1 cellular context compared by ENCODE assay signal in genomic region chr21:33238146-33238545, GRCh38.
TF ChIP-seq lines count a peak whose summit lies in the region.

No MANE protein-coding gene starts in this region.

TF ChIP-seq in HepG2, 621 proteins besides CTCF, POLR2A, EP300 and RAD21 (continued from another document):
- TF ChIP-seq ARID5B (CRISPR knock-in tag; IDR thresholded peaks at IDR 0.05) (no peak), TAF1 (CRISPR knock-in tag; IDR thresholded peaks at IDR 0.05) (no peak), ZNF556 (CRISPR knock-in tag; IDR thresholded peaks at IDR 0.05; ENCODE audit: borderline replicate concordance) (no peak), ZBTB42 (CRISPR knock-in tag; IDR thresholded peaks at IDR 0.05) (no peak), ARHGAP35 (CRISPR knock-in tag; IDR thresholded peaks at IDR 0.05; ENCODE audit: borderline replicate concordance) (no peak), RBAK (CRISPR knock-in tag; IDR thresholded peaks at IDR 0.05) (no peak), ZSCAN20 (CRISPR knock-in tag; IDR thresholded peaks at IDR 0.05; ENCODE audit: borderline replicate concordance) (no peak), ZNF142 (CRISPR knock-in tag; IDR thresholded peaks at IDR 0.05) (no peak), NFYB (CRISPR knock-in tag; IDR thresholded peaks at IDR 0.05) (no peak), MXD1 (CRISPR knock-in tag; IDR thresholded peaks at IDR 0.05) (no peak)
TF ChIP-seq in HepG2: peak in this region for 0.
